Comparison of ENCODE assay signal across 24 cellular contexts in the genomic region with DNA sequence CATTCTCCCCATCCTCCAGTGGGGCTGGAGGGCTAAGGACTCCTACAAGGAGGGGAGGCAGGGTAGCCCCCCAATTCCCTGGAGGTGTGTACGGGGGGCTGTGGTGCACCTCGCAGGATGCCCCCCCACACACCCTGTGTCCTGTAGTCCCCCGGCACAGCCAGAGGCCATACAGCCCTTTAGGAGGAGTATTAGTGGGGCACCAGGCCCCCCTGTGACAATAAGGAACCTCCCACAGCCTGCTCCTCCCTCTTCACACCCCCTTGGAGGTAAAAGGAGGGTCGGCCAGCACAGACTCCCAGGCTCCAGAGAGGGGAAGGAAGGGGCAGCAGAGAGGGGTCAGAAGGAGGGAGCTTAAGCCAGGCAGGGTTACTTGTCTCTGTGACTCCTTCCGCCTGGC. TPM values are rescaled to one million over a fixed set of nuclear protein-coding genes. Genes with fewer than 3 reads are reported as not detected.
"Had no signal": no experiment of that assay in that cellular context is flagged by ENCODE, and none has a peak within 500 bp of the region (broad histone marks: within the 10 kb centered on the region; RNA-seq: fewer than 3 reads in every experiment).

A gene (plus strand): TSS at position 301 of the 400 bp plus-strand sequence. CDS start 115 bp downstream, outside the sequence.

- H3K9me3 Mint-ChIP-seq: naive thymus-derived CD4-positive, alpha-beta T cell; nephron progenitor cell had no signal

- H3K9me3 ChIP-seq: heart left ventricle, neutrophil, right atrium auricular region, sigmoid colon, suprapubic skin, tibial nerve had no signal

- DNase-seq: effector CD8-positive, alpha-beta T cell; heart left ventricle; hippocampal formation; left colon; left ventricle myocardium superior; naive thymus-derived CD4-positive, alpha-beta T cell; nephron progenitor cell; sigmoid colon; stimulated activated CD4-positive, alpha-beta T cell treated with anti-CD3 and anti-CD28 coated beads, Interleukin-2, amount 100 ng/mL, for 24 hours; stimulated activated CD4-positive, alpha-beta T cell treated with anti-CD3 and anti-CD28 coated beads, Interleukin-4, amount 100 ng/mL, for 4 hours; stimulated activated naive CD4-positive, alpha-beta T cell treated with Interleukin-2 at 50 U/mL for 16 hours had no signal

- H3K4me3 ChIP-seq: coronary artery, heart left ventricle, lung, right atrium auricular region, sigmoid colon, skin epidermis, suprapubic skin, tibial nerve had no signal

- ATAC-seq: heart left ventricle; left colon; left ventricle myocardium superior; naive thymus-derived CD4-positive, alpha-beta T cell had no signal

- H3K27ac Mint-ChIP-seq: nephron progenitor cell had no signal

- H3K4me3 Mint-ChIP-seq: naive thymus-derived CD4-positive, alpha-beta T cell; nephron progenitor cell had no signal

- H3K27ac ChIP-seq: coronary artery, heart left ventricle, neutrophil, right atrium auricular region, sigmoid colon, skin epidermis, suprapubic skin, tibial nerve had no signal

- H3K27me3 ChIP-seq: heart left ventricle, right atrium auricular region, suprapubic skin had no signal

- H3K36me3 Mint-ChIP-seq: naive thymus-derived CD4-positive, alpha-beta T cell had no signal

- H3K36me3 ChIP-seq: heart left ventricle, neutrophil, right atrium auricular region, sigmoid colon, suprapubic skin, tibial nerve had no signal

RNA-seq across cellular contexts. Expression of the gene that starts here (rescaled TPM):
- total RNA-seq: dermis microvascular lymphatic vessel endothelial cell, kidney epithelial cell, mesenteric fat pad, mononuclear cell, right atrium auricular region, sigmoid colon, suprapubic skin, tibial nerve, ureter had no signal
- polyA plus RNA-seq: esophagus; naive thymus-derived CD4-positive, alpha-beta T cell had no signal
